2 cellular contexts compared by ENCODE assay signal in the genomic region with DNA sequence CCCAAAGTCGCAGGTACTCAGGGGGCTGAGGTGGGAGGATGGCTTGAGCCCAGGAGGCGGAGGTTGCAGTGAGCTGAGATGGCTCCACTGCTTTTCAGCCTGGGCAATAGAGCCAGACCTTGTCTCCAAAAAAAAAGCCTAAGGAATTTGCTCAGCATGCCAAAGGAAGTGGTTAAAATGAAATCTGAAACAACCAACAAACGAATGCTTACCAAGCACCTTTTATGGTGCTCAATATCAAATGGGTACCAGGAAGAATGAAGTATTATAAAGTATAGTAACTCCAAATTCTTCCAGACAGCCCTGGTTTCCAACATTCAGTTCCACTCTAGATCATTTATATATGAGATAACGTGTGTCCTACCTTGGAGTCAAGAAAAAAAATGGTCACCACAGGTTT.
TF ChIP-seq lines count a peak whose summit lies in the region.

No MANE protein-coding gene starts in this region.

TF ChIP-seq in H1, 55 proteins besides CTCF, POLR2A, EP300 and RAD21:
- TF ChIP-seq TEAD4 (IDR thresholded peaks at IDR 0.05; ENCODE audit: low read depth, low read length) (no peak), ZNF274 (IDR thresholded peaks at IDR 0.05; ENCODE audit: borderline replicate concordance, extremely low read depth, low read length) (no peak)
- TF ChIP-seq, protein P1, sequence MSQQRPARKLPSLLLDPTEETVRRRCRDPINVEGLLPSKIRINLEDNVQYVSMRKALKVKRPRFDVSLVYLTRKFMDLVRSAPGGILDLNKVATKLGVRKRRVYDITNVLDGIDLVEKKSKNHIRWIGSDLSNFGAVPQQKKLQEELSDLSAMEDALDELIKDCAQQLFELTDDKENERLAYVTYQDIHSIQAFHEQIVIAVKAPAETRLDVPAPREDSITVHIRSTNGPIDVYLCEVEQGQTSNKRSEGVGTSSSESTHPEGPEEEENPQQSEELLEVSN (IDR thresholded peaks at IDR 0.05) = no peak
- TF ChIP-seq, protein P2, sequence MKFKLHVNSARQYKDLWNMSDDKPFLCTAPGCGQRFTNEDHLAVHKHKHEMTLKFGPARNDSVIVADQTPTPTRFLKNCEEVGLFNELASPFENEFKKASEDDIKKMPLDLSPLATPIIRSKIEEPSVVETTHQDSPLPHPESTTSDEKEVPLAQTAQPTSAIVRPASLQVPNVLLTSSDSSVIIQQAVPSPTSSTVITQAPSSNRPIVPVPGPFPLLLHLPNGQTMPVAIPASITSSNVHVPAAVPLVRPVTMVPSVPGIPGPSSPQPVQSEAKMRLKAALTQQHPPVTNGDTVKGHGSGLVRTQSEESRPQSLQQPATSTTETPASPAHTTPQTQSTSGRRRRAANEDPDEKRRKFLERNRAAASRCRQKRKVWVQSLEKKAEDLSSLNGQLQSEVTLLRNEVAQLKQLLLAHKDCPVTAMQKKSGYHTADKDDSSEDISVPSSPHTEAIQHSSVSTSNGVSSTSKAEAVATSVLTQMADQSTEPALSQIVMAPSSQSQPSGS (IDR thresholded peaks at IDR 0.05; ENCODE audit: low read length) = no peak

TF ChIP-seq in HEK293T, 16 proteins besides CTCF, POLR2A, EP300 and RAD21:
- TF ChIP-seq SUZ12 (IDR thresholded peaks at IDR 0.05) (no peak), LEF1 (IDR thresholded peaks at IDR 0.05; ENCODE audit: borderline replicate concordance) (no peak), NFRKB (IDR thresholded peaks at IDR 0.05) (no peak), ZNF384 (IDR thresholded peaks at IDR 0.05) (no peak), TARDBP (IDR thresholded peaks at IDR 0.05) (no peak), CTBP1 (IDR thresholded peaks at IDR 0.05; ENCODE audit: borderline replicate concordance) (no peak), ARNT (IDR thresholded peaks at IDR 0.05) (no peak), FOXM1 (IDR thresholded peaks at IDR 0.05; ENCODE audit: borderline replicate concordance) (no peak), HDGF (IDR thresholded peaks at IDR 0.05; ENCODE audit: borderline replicate concordance) (no peak), FOXA1 (IDR thresholded peaks at IDR 0.05) (no peak), FOXK2 (IDR thresholded peaks at IDR 0.05) (no peak), BHLHE40 (IDR thresholded peaks at IDR 0.05; ENCODE audit: borderline replicate concordance) (no peak), SP1 (IDR thresholded peaks at IDR 0.05) (no peak), L3MBTL2 (conservative IDR thresholded peaks at IDR 0.05) (no peak), ELF4 (IDR thresholded peaks at IDR 0.05) (no peak)
- TF ChIP-seq, protein P3, sequence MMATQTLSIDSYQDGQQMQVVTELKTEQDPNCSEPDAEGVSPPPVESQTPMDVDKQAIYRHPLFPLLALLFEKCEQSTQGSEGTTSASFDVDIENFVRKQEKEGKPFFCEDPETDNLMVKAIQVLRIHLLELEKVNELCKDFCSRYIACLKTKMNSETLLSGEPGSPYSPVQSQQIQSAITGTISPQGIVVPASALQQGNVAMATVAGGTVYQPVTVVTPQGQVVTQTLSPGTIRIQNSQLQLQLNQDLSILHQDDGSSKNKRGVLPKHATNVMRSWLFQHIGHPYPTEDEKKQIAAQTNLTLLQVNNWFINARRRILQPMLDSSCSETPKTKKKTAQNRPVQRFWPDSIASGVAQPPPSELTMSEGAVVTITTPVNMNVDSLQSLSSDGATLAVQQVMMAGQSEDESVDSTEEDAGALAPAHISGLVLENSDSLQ (IDR thresholded peaks at IDR 0.05) = no peak
TF ChIP-seq in HEK293T: peak in this region for 0.
